ENCODE assay signal across 10 cellular contexts in genomic region chr1:89198081-89198480, GRCh38. TPM values are rescaled to one million over a fixed set of nuclear protein-coding genes. Genes with fewer than 3 reads are reported as not detected.
DNase-seq lines count a peak whose midpoint lies in the region; ATAC-seq, FAIRE-seq and TF ChIP-seq lines count a peak whose summit lies in the region.
"Had no signal": no experiment of that assay in that cellular context is flagged by ENCODE, and none has a peak within 500 bp of the region (broad histone marks: within the 10 kb centered on the region; RNA-seq: fewer than 3 reads in every experiment).

No MANE protein-coding gene starts in this region.

- FAIRE-seq in endothelial cell of umbilical vein (lab: Jason Lieb, UNC): no peak

- TF ChIP-seq POLR2A in Peyer's patch (IDR thresholded peaks at IDR 0.05): no peak
- no peak for TF ChIP-seq POLR2A in endothelial cell of umbilical vein (IDR thresholded peaks at IDR 0.05; ENCODE audit: low read depth, low read length)
- TF ChIP-seq POLR2A in ovary (IDR thresholded peaks at IDR 0.05): no peak

- peak overlapping the region; percentile 96 to 99 (median 98) for H3K4me3 Mint-ChIP-seq in CD4-positive, alpha-beta memory T cell
- H3K4me3 Mint-ChIP-seq in glutamatergic neuron (ENCODE audit: unreplicated experiment): no peak overlapping the region

- peaks cover 39 to 60% of the 10 kb centered on the region in 2 donors for H3K36me3 Mint-ChIP-seq in CD4-positive, alpha-beta memory T cell
- no peaks in the 10 kb centered on the region for H3K36me3 Mint-ChIP-seq in glutamatergic neuron (ENCODE audit: unreplicated experiment)

- H3K9me3 Mint-ChIP-seq in CD4-positive, alpha-beta memory T cell: peaks cover 0 to 1% (median 0%) of the 10 kb centered on the region in 8 donors
- H3K9me3 Mint-ChIP-seq in glutamatergic neuron (ENCODE audit: unreplicated experiment): no peaks in the 10 kb centered on the region
- H3K9me3 Mint-ChIP-seq: nephron had no signal

- intact Hi-C loops in CD4-positive, alpha-beta memory T cell (cut with micrococcal nuclease): loop anchor here (1.0 to 5.0 kb wide), 4 partner anchors 59 to 199 kb away; partner anchors contain the start of gene GBP5
- intact Hi-C loops in endothelial cell of umbilical vein (cut with micrococcal nuclease) (no loop called here), ovary (cut with DNase I) (loop anchor here in 1 of 4 donors (10.0 kb wide), 1 partner anchor 77 kb away; the partner anchor contains the start of gene GBP5)

- H3K36me3 ChIP-seq in CD4-positive, alpha-beta memory T cell (ENCODE audit: insufficient read depth, low read length): peaks cover 14% of the 10 kb centered on the region
- H3K36me3 ChIP-seq in Peyer's patch (peaks cover 0 to 6% (median 0%) of the 10 kb centered on the region in 3 donors), endothelial cell of umbilical vein (ENCODE audit: control insufficient read depth in 2 of 2, extremely low read depth in 1 of 2, insufficient read depth in 2 of 2, low read length in 2 of 2) (no peaks in the 10 kb centered on the region), ovary (no peaks in the 10 kb centered on the region)

- peak overlapping the region; percentile 85 for H3K27ac ChIP-seq in CD4-positive, alpha-beta memory T cell (ENCODE audit: low read depth, low read length)
- peak overlapping the region; percentile 62 to 90 (median 78) for H3K27ac ChIP-seq in Peyer's patch
- H3K27ac ChIP-seq in endothelial cell of umbilical vein (ENCODE audit: insufficient read depth, low read depth, low read length): no peak overlapping the region
- peak overlapping the region; percentile 60 to 82 for H3K27ac ChIP-seq in ovary

- H2AFZ ChIP-seq in endothelial cell of umbilical vein (ENCODE audit: low read depth, low read length): peak overlapping the region; percentile 95

- no peaks in the 10 kb centered on the region for H3K27me3 ChIP-seq in CD4-positive, alpha-beta memory T cell (ENCODE audit: insufficient read depth, low read length)
- no peaks in the 10 kb centered on the region for H3K27me3 ChIP-seq in Peyer's patch
- H3K27me3 ChIP-seq in endothelial cell of umbilical vein (ENCODE audit: control insufficient read depth in 2 of 2, insufficient read depth in 2 of 2, low read length in 2 of 2): peaks cover 2 to 3% of the 10 kb centered on the region in 2 experiments
- no peaks in the 10 kb centered on the region for H3K27me3 ChIP-seq in ovary

- peak overlapping the region; percentile 94 to 99 (median 95) for H3K27ac Mint-ChIP-seq in CD4-positive, alpha-beta memory T cell
- H3K27ac Mint-ChIP-seq in glutamatergic neuron (ENCODE audit: unreplicated experiment): no peak overlapping the region

- DNase-seq in CD4-positive, alpha-beta memory T cell: no peak
- DNase-seq in Peyer's patch (peak in 1 of 3 donors; percentile 16), endothelial cell of umbilical vein (ENCODE audit: low read depth, low spot score) (peak; percentile 2), ovary (peak in 2 of 5 donors; percentile 12 to 28), glutamatergic neuron (no peak)

- no peaks in the 10 kb centered on the region for H3K79me2 ChIP-seq in endothelial cell of umbilical vein (ENCODE audit: control insufficient read depth, insufficient read depth, low read length)

- H3K4me2 ChIP-seq in endothelial cell of umbilical vein (ENCODE audit: insufficient read depth, low read length): peak overlapping the region; percentile 90

- H3K4me3 ChIP-seq in CD4-positive, alpha-beta memory T cell (ENCODE audit: low read length in 2 of 2): peak overlapping the region; percentile 80
- H3K4me3 ChIP-seq in Peyer's patch (peak overlapping the region; percentile 48 to 81 (median 55)), endothelial cell of umbilical vein (replicated peaks in 1 of 3; ENCODE audit: insufficient read depth in 1 of 3, low read depth in 1 of 3, low read length in 3 of 3) (peak overlapping the region; percentile 25 to 72 (median 53)), ovary (peak overlapping the region; percentile 42)

- peaks cover 50 to 93% (median 66%) of the 10 kb centered on the region in 4 donors for H3K4me1 Mint-ChIP-seq in CD4-positive, alpha-beta memory T cell
- no peaks in the 10 kb centered on the region for H3K4me1 Mint-ChIP-seq in glutamatergic neuron (ENCODE audit: low read depth, unreplicated experiment)

- BruUV-seq in endothelial cell of umbilical vein (replicated peaks; lab: Mats Ljungman, UMichigan): no TSS peak

- CTCF ChIA-PET in CD4-positive, alpha-beta memory T cell (lab: Charles Lee; ENCODE audit: partially characterized antibody): interaction anchor here (0.6 to 4.1 kb wide), 13 partner anchors 61 to 214 kb away, joined by 3 to 34 read pairs (median 7); partner anchors contain the start of gene GBP5
- CTCF ChIA-PET in endothelial cell of umbilical vein (lab: Charles Lee): interaction anchor here (1.1 kb wide), 1 partner anchor 112 kb away, joined by 4 read pairs; no protein-coding TSS in a partner anchor

- H3K9ac ChIP-seq in endothelial cell of umbilical vein (replicated peaks; ENCODE audit: extremely low read depth, insufficient read depth, low read length): no peak overlapping the region

- peaks cover 65% of the 10 kb centered on the region for H3K4me1 ChIP-seq in CD4-positive, alpha-beta memory T cell (ENCODE audit: insufficient read depth, low read length)
- H3K4me1 ChIP-seq in Peyer's patch (peaks cover 0 to 8% (median 0%) of the 10 kb centered on the region in 4 donors), endothelial cell of umbilical vein (ENCODE audit: control insufficient read depth, extremely low read depth, insufficient read depth, low read length) (peaks cover 12% of the 10 kb centered on the region), ovary (ENCODE audit: insufficient read depth) (peaks cover 7% of the 10 kb centered on the region)

- dilution Hi-C loops in endothelial cell of umbilical vein (cut with MboI; ENCODE audit: extremely low pct_ligation_motif_present, low sequenced_read_pairs): no loop called here

- H3K9me3 ChIP-seq in CD4-positive, alpha-beta memory T cell (ENCODE audit: control insufficient read depth in 1 of 2, low read length in 2 of 2): no peaks in the 10 kb centered on the region
- H3K9me3 ChIP-seq in Peyer's patch (no peaks in the 10 kb centered on the region), endothelial cell of umbilical vein (replicated peaks; ENCODE audit: control insufficient read depth, insufficient read depth, low read length) (no peaks in the 10 kb centered on the region), ovary (no peaks in the 10 kb centered on the region)

- 0 to 22% (median 8%) methylated on average over 8 of the region's 8 CpGs for WGBS in ovary, 3 donors

- H4K20me1 ChIP-seq in endothelial cell of umbilical vein (replicated peaks; ENCODE audit: control insufficient read depth, extremely low read depth, insufficient read depth, low read length): no peaks in the 10 kb centered on the region

- no peaks in the 10 kb centered on the region for H3K27me3 Mint-ChIP-seq in CD4-positive, alpha-beta memory T cell
- H3K27me3 Mint-ChIP-seq in glutamatergic neuron (ENCODE audit: unreplicated experiment): no peaks in the 10 kb centered on the region

- no peak for ATAC-seq in HG03039 (IDR thresholded peaks at IDR 0.05; ENCODE audit: unreplicated experiment)
- no peak for ATAC-seq in GM18519 (IDR thresholded peaks at IDR 0.05; ENCODE audit: low FRiP score, unreplicated experiment)
- no peak for ATAC-seq in HG02571 (IDR thresholded peaks at IDR 0.05; ENCODE audit: unreplicated experiment)

- no peak for TF ChIP-seq CTCF in Peyer's patch (IDR thresholded peaks at IDR 0.05)
- TF ChIP-seq CTCF in endothelial cell of umbilical vein (IDR thresholded peaks at IDR 0.05; ENCODE audit: extremely low read depth in 1 of 2, insufficient read depth in 1 of 2, low read depth in 1 of 2, low read length in 2 of 2): no peak
- no peak for TF ChIP-seq CTCF in ovary (IDR thresholded peaks at IDR 0.05)
- no peak for TF ChIP-seq CTCF in glutamatergic neuron (IDR thresholded peaks at IDR 0.05; ENCODE audit: partially characterized antibody, unreplicated experiment)

- POLR2A ChIA-PET in CD4-positive, alpha-beta memory T cell (lab: Charles Lee; ENCODE audit: partially characterized antibody): interaction anchor here (0.7 to 4.2 kb wide), 14 partner anchors 10 to 204 kb away, joined by 3 to 74 read pairs (median 5); partner anchors contain the start of genes GBP3 and GBP5
- POLR2A ChIA-PET in endothelial cell of umbilical vein (lab: Charles Lee): no interaction called here

- H3K9me1 ChIP-seq in endothelial cell of umbilical vein (replicated peaks; ENCODE audit: control insufficient read depth, extremely low read depth, insufficient read depth, low read length): no peaks in the 10 kb centered on the region

- TF ChIP-seq EP300 in ovary (IDR thresholded peaks at IDR 0.05): no peak

RNA-seq across cellular contexts. Expression of gene GBP4, which starts 0.7 kb away (rescaled TPM):
- total RNA-seq in CD4-positive, alpha-beta memory T cell: 10 to 100 TPM; 48.5 to 49.5 TPM
- 10 to 100 TPM; 36.8 to 54.3 TPM for polyA plus RNA-seq in CD4-positive, alpha-beta memory T cell
- total RNA-seq in Peyer's patch (10 to 100 TPM in 1 of 4 donors, 1 to 10 TPM in 3; 4.4 to 11.6 (median 5.8) TPM), endothelial cell of umbilical vein (1.7 and 7.6 TPM in 2 replicates), ovary (10 to 100 TPM in 2 of 7 donors, 1 to 10 TPM in 5; 5.7 to 23.7 (median 8.4) TPM), glutamatergic neuron (ENCODE audit: unreplicated experiment) (not detected)
- polyA plus RNA-seq in endothelial cell of umbilical vein (1.7 and 1.9 TPM in 2 replicates), ovary (10 to 100 TPM; 16.8 to 40.8 TPM)
- 1.0 and 1.6 TPM in 2 replicates for polyA plus RNA-seq in endothelial cell of umbilical vein (2011; cell fraction: cytosol; rRNA removed)
- 0.97 and 1.2 TPM in 2 replicates for polyA plus RNA-seq in endothelial cell of umbilical vein (2011; cell fraction: nucleus; rRNA removed)
- 0.20 TPM in 1 of 2 replicates, not detected in the other for polyA plus RNA-seq in endothelial cell of umbilical vein (2012)
- polyA minus RNA-seq in endothelial cell of umbilical vein: 2.8 and 3.3 TPM in 2 replicates
- not detected for polyA minus RNA-seq in endothelial cell of umbilical vein (2011; cell fraction: cytosol; rRNA and poly(A)+ RNA removed)
- polyA minus RNA-seq in endothelial cell of umbilical vein (2011; cell fraction: nucleus; rRNA and poly(A)+ RNA removed): 0.58 and 1.4 TPM in 2 replicates

RNA-seq across cellular contexts. Expression of gene GBP7, which starts 22.3 kb away (rescaled TPM):
- total RNA-seq in CD4-positive, alpha-beta memory T cell: under 1 TPM; 0.17 TPM
- not detected for polyA plus RNA-seq in CD4-positive, alpha-beta memory T cell
- not detected for total RNA-seq in Peyer's patch
- total RNA-seq in endothelial cell of umbilical vein: not detected in 2 replicates
- not detected in 2 replicates for polyA plus RNA-seq in endothelial cell of umbilical vein
- polyA plus RNA-seq in endothelial cell of umbilical vein (2011; cell fraction: cytosol; rRNA removed): not detected in 2 replicates
- polyA plus RNA-seq in endothelial cell of umbilical vein (2011; cell fraction: nucleus; rRNA removed): not detected in 2 replicates
- polyA plus RNA-seq in endothelial cell of umbilical vein (2012): not detected in 2 replicates
- polyA minus RNA-seq in endothelial cell of umbilical vein: not detected in 2 replicates
- not detected for polyA minus RNA-seq in endothelial cell of umbilical vein (2011; cell fraction: cytosol; rRNA and poly(A)+ RNA removed)
- not detected in 2 replicates for polyA minus RNA-seq in endothelial cell of umbilical vein (2011; cell fraction: nucleus; rRNA and poly(A)+ RNA removed)
- under 1 TPM in 2 of 7 donors, not detected in 5; 0.15 to 0.28 TPM for total RNA-seq in ovary
- polyA plus RNA-seq in ovary: not detected
- total RNA-seq in glutamatergic neuron (ENCODE audit: unreplicated experiment): not detected
- polyA plus RNA-seq: aorta had no signal
